22 cellular contexts compared by ENCODE assay signal in genomic region chr1:156574039-156574633, GRCh38. TPM values are rescaled to one million over a fixed set of nuclear protein-coding genes. Genes with fewer than 3 reads are reported as not detected.
A peak's percentile ranks its signal among the peaks of the same experiment; 100 is the strongest.
DNase-seq lines count a peak whose midpoint lies in the region; ATAC-seq and TF ChIP-seq lines count a peak whose summit lies in the region.
"Had no signal": no experiment of that assay in that cellular context is flagged by ENCODE, and none has a peak within 500 bp of the region (broad histone marks: within the 10 kb centered on the region; RNA-seq: fewer than 3 reads in every experiment).

No MANE protein-coding gene starts in this region.

- TF ChIP-seq CTCF in OCI-LY3 (IDR thresholded peaks at IDR 0.05; ENCODE audit: low read depth, low read length) (peak; percentile 16; the same call in 1 of the 2 replicates), neural crest cell (conservative IDR thresholded peaks at IDR 0.05) (no peak), breast epithelium (IDR thresholded peaks at IDR 0.05) (no peak)

- H3K27ac Mint-ChIP-seq in neural crest cell (ENCODE audit: unreplicated experiment) = no peak overlapping the region
- H3K27ac Mint-ChIP-seq: CD8-positive, alpha-beta T cell; HFFc6 had no signal

- H3K36me3 ChIP-seq in OCI-LY3 (replicated peaks; ENCODE audit: low read depth, low read length) (no peaks in the 10 kb centered on the region), breast epithelium (no peaks in the 10 kb centered on the region)

- H3K4me2 ChIP-seq in OCI-LY3 (ENCODE audit: low read length) = no peak overlapping the region
- H3K4me2 ChIP-seq: A549, BLaER1 had no signal

- H3K4me3 ChIP-seq in OCI-LY3 (ENCODE audit: low read length) (no peak overlapping the region), breast epithelium (no peak overlapping the region)
- H3K4me3 ChIP-seq: A549, BLaER1, GM23248 had no signal

- peaks cover 9% of the 10 kb centered on the region for H3K27me3 Mint-ChIP-seq in neural crest cell (ENCODE audit: low read depth)

- H3K4me3 Mint-ChIP-seq in neural crest cell = peak overlapping the region; percentile 7
- H3K4me3 Mint-ChIP-seq: CD14-positive monocyte; CD8-positive, alpha-beta T cell; HFFc6 had no signal

- no peak for ATAC-seq in GM18867 (IDR thresholded peaks at IDR 0.05; ENCODE audit: unreplicated experiment)
- ATAC-seq: A549; CD8-positive, alpha-beta T cell had no signal

- no peak for TF ChIP-seq POLR2A in breast epithelium (IDR thresholded peaks at IDR 0.05)

- H3K36me3 Mint-ChIP-seq in neural crest cell (ENCODE audit: low read depth) = peaks cover 5% of the 10 kb centered on the region
- H3K36me3 Mint-ChIP-seq: CD8-positive, alpha-beta T cell had no signal

- no peak overlapping the region for H3K9ac ChIP-seq in OCI-LY3 (ENCODE audit: low read length)
- H3K9ac ChIP-seq: BLaER1, GM23248 had no signal

- peaks cover 30% of the 10 kb centered on the region for H3K4me1 Mint-ChIP-seq in neural crest cell

- no peaks in the 10 kb centered on the region for H4K20me1 ChIP-seq in OCI-LY3 (ENCODE audit: insufficient read depth, low read length)
- H4K20me1 ChIP-seq: BLaER1 had no signal

- H3K9me3 ChIP-seq in OCI-LY3 (ENCODE audit: insufficient read depth, low read length) (no peaks in the 10 kb centered on the region), breast epithelium (no peaks in the 10 kb centered on the region)
- H3K9me3 ChIP-seq: A549, BLaER1 had no signal

- H2AFZ ChIP-seq in OCI-LY3 (ENCODE audit: low read depth, low read length) = no peak overlapping the region
- H2AFZ ChIP-seq: GM23248 had no signal

- DNase-seq in NCI-H82 (lab: John Stamatoyannopoulos, UW) (peak; percentile 62), NCI-H82 treated with DMSO at 0.1 percent for 48 hours (lab: John Stamatoyannopoulos, UW; ENCODE audit: unreplicated experiment) (no peak), neural crest cell (ENCODE audit: low read depth, low spot score) (no peak), breast epithelium (ENCODE audit: low spot score in 2 of 2) (no peak), OCI-M1 (lab: John Stamatoyannopoulos, UW) (no peak)
- DNase-seq: AML-193; Calu3; CD8-positive, alpha-beta T cell; DMS 273 treated with DMSO at 0.1 percent for 48 hours; DMS53; GM23248; HCEC 1CT; HFFc6; IMR-90 had no signal

- intact Hi-C loops in breast epithelium (cut with DNase I; ENCODE audit: low total_unique reads) = no loop called here

- H3K27ac ChIP-seq in OCI-LY3 (ENCODE audit: low read length) (no peak overlapping the region), breast epithelium (no peak overlapping the region)
- H3K27ac ChIP-seq: 22Rv1, A549, BLaER1, GM23248, HL-60 had no signal

- H3K4me1 ChIP-seq in OCI-LY3 (ENCODE audit: low read length) (peaks cover 12% of the 10 kb centered on the region), breast epithelium (no peaks in the 10 kb centered on the region)

- H3K27me3 ChIP-seq in OCI-LY3 (ENCODE audit: low read depth, low read length) (peaks cover 20% of the 10 kb centered on the region), breast epithelium (peaks cover 0 to 6% of the 10 kb centered on the region in 2 donors)
- H3K27me3 ChIP-seq: BLaER1 had no signal

- no peaks in the 10 kb centered on the region for H3K79me2 ChIP-seq in OCI-LY3 (ENCODE audit: low read length)

- H3K9me3 Mint-ChIP-seq in neural crest cell = no peaks in the 10 kb centered on the region
- H3K9me3 Mint-ChIP-seq: CD8-positive, alpha-beta T cell; HFFc6 had no signal

RNA-seq across cellular contexts. Expression of gene IQGAP3, which starts 1.8 kb away (rescaled TPM):
- total RNA-seq in neural crest cell (43.1 and 43.5 TPM in 2 replicates), breast epithelium (1 to 10 TPM in 1 of 3 donors, under 1 TPM in 2; under 0.01 to 1.4 (median 0.15) TPM)

RNA-seq across cellular contexts. Expression of gene TTC24, which starts 5.4 kb away (rescaled TPM):
- total RNA-seq in neural crest cell (not detected in 2 replicates), breast epithelium (not detected)
- total RNA-seq: Calu3, GM23248, HFFc6, HT1080, IMR-90 had no signal

RNA-seq across cellular contexts. Expression of gene NAXE, which starts 17.4 kb away (rescaled TPM):
- 76.5 and 80.6 TPM in 2 replicates for total RNA-seq in neural crest cell
- 10 to 100 TPM; 70.4 to 90.5 (median 75.5) TPM for total RNA-seq in breast epithelium

RNA-seq across cellular contexts. Expression of gene GPATCH4, which starts 27.1 kb away (rescaled TPM):
- total RNA-seq in neural crest cell (40.6 and 41.2 TPM in 2 replicates), breast epithelium (10 to 100 TPM; 20.2 to 31.1 (median 23.7) TPM)

RNA-seq across cellular contexts. Expression of gene HAPLN2, which starts 45.1 kb away (rescaled TPM):
- total RNA-seq in neural crest cell (0.70 and 0.91 TPM in 2 replicates), breast epithelium (not detected)
- total RNA-seq: Calu3, GM23248, HFFc6, HT1080, IMR-90 had no signal

Comparison
In these comparisons a context has a peak if more than half of its experiments do, and no peak if none do; other contexts are left out.
1. RNA of gene IQGAP3, which starts 1.8 kb away (total RNA-seq): 43.1 to 43.5 TPM in neural crest cell; under 0.01 to 1.4 TPM in breast epithelium; every median in the first group is over 10 times any median in the second.